ENCODE assay signal across 25 cellular contexts in genomic region chr11:119645018-119645417, GRCh38.
DNase-seq lines count a peak whose midpoint lies in the region; ATAC-seq, FAIRE-seq and TF ChIP-seq lines count a peak whose summit lies in the region.
"Had no signal": no experiment of that assay in that cellular context is flagged by ENCODE, and none has a peak within 500 bp of the region (broad histone marks: within the 10 kb centered on the region; RNA-seq: fewer than 3 reads in every experiment).

No MANE protein-coding gene starts in this region.

- H4K5ac ChIP-seq in H1 (ENCODE audit: insufficient read length, low read depth, low read length), result no peak overlapping the region

- no peaks in the 10 kb centered on the region for H3K79me1 ChIP-seq in H1 (ENCODE audit: low read depth, low read length)

- H3K23me2 ChIP-seq in H1 (ENCODE audit: low read depth, low read length), result peaks cover 3% of the 10 kb centered on the region; the same call in 1 of the 2 replicates

- no peak overlapping the region for H2BK20ac ChIP-seq in H1 (ENCODE audit: low read length)

- POLR2A ChIA-PET in H1 (lab: Charles Lee; ENCODE audit: partially characterized antibody), result no interaction called here

- peak overlapping the region; percentile 71; the same call in 1 of the 2 replicates for H2BK5ac ChIP-seq in H1 (ENCODE audit: low read depth, low read length)

- peaks cover 17% of the 10 kb centered on the region for H3K27me3 Mint-ChIP-seq in neural progenitor cell (ENCODE audit: insufficient read depth, low read depth)

- no peak overlapping the region for H3K4me3 Mint-ChIP-seq in neural progenitor cell
- H3K4me3 Mint-ChIP-seq: B cell; CD4-positive, CD25-positive, alpha-beta regulatory T cell; CD8-positive, alpha-beta T cell had no signal

- TF ChIP-seq POLR2A in H1 (IDR thresholded peaks at IDR 0.05; ENCODE audit: control extremely low read depth in 1 of 2, low read depth in 2 of 2, low read length in 2 of 2), result no peak

- H3K4me1 ChIP-seq in H1 (replicated peaks in 1 of 4; ENCODE audit: control insufficient read depth in 3 of 4, insufficient read depth in 4 of 4, low read length in 3 of 4), result peaks cover 0 to 5% (median 0%) of the 10 kb centered on the region in 4 experiments; a peak in 4 of 7 replicates
- H3K4me1 ChIP-seq in liver (ENCODE audit: control insufficient read depth in 4 of 4, insufficient read depth in 4 of 4, low read length in 3 of 4), result peaks cover 0 to 11% (median 7%) of the 10 kb centered on the region in 4 donors
- H3K4me1 ChIP-seq in neural progenitor cell, result peaks cover 9% of the 10 kb centered on the region
- H3K4me1 ChIP-seq: BLaER1, Caco-2 had no signal

- intact Hi-C loops in Right ventricle myocardium inferior (cut with DNase I), result no loop called here
- intact Hi-C loops in left cardiac atrium (cut with DNase I), result no loop called here

- H3K27me3 ChIP-seq in H1 (replicated peaks in 1 of 4; ENCODE audit: control insufficient read depth in 3 of 4, extremely low read depth in 1 of 4, insufficient read depth in 3 of 4, low read length in 3 of 4) (no peaks in the 10 kb centered on the region; a peak in 1 of 7 replicates), liver (ENCODE audit: control insufficient read depth in 4 of 4, insufficient read depth in 4 of 4, low read length in 3 of 4) (no peaks in the 10 kb centered on the region), neural progenitor cell (no peaks in the 10 kb centered on the region)
- H3K27me3 ChIP-seq: BLaER1 had no signal

- peak overlapping the region; percentile 87 for H3K27ac Mint-ChIP-seq in neural progenitor cell
- H3K27ac Mint-ChIP-seq: B cell; CD4-positive, CD25-positive, alpha-beta regulatory T cell; CD8-positive, alpha-beta T cell had no signal

- CTCF ChIA-PET in H1 (lab: Charles Lee; ENCODE audit: partially characterized antibody), result interaction anchor here (0.8 to 19.1 kb wide), 12 partner anchors 11 to 464 kb away, joined by 3 to 245 read pairs (median 5); no protein-coding TSS in a partner anchor

- no peak for TF ChIP-seq EP300 in H1 (IDR thresholded peaks at IDR 0.05; ENCODE audit: borderline replicate concordance in 1 of 2, low read depth in 2 of 2, low read length in 2 of 2)

- H3K56ac ChIP-seq in H1 (replicated peaks; ENCODE audit: insufficient read length, low read depth, low read length), result no peak overlapping the region

- H3F3A ChIP-seq in neural progenitor cell (ENCODE audit: low read depth), result no peaks in the 10 kb centered on the region

- H4K8ac ChIP-seq in H1 (ENCODE audit: extremely low read depth, insufficient read depth, low read length), result no peak overlapping the region

- H2AK5ac ChIP-seq in H1 (ENCODE audit: low read depth, low read length), result no peak overlapping the region; the same call in 1 of the 2 replicates

- H4K91ac ChIP-seq in H1 (replicated peaks; ENCODE audit: insufficient read length, low read length), result peak overlapping the region; percentile 42

- H3K79me2 ChIP-seq in H1 (ENCODE audit: control insufficient read depth in 1 of 2, insufficient read depth in 2 of 2, low read length in 2 of 2) (no peaks in the 10 kb centered on the region), neural progenitor cell (ENCODE audit: low read depth) (no peaks in the 10 kb centered on the region)

- TF ChIP-seq RAD21 in H1 (IDR thresholded peaks at IDR 0.05 in 1 of 2, conservative IDR thresholded peaks at IDR 0.05 in 1 of 2; ENCODE audit: low read depth in 2 of 2, low read length in 2 of 2) (no peak), liver (IDR thresholded peaks at IDR 0.05) (no peak)

- H3K9me3 Mint-ChIP-seq in neural progenitor cell, result no peaks in the 10 kb centered on the region
- H3K9me3 Mint-ChIP-seq: CD4-positive, CD25-positive, alpha-beta regulatory T cell; CD8-positive, alpha-beta T cell had no signal

- H2BK120ac ChIP-seq in H1 (replicated peaks; ENCODE audit: low read depth, low read length), result no peak overlapping the region

- no peak overlapping the region for H3K4ac ChIP-seq in H1 (replicated peaks; ENCODE audit: insufficient read length, low read depth, low read length)

- H3K23ac ChIP-seq in H1 (ENCODE audit: insufficient read length), result no peak overlapping the region

- no peak overlapping the region for H3K14ac ChIP-seq in H1 (ENCODE audit: insufficient read length)

- H2BK12ac ChIP-seq in H1 (ENCODE audit: low read depth, low read length), result no peak overlapping the region

- H2BK15ac ChIP-seq in H1 (ENCODE audit: low read length), result no peak overlapping the region

- H3K36me3 Mint-ChIP-seq in neural progenitor cell, result no peaks in the 10 kb centered on the region
- H3K36me3 Mint-ChIP-seq: CD4-positive, CD25-positive, alpha-beta regulatory T cell; CD8-positive, alpha-beta T cell had no signal

- H3K18ac ChIP-seq in H1 (ENCODE audit: extremely low read depth, low read length), result no peak overlapping the region; the same call in 1 of the 2 replicates

- no peak overlapping the region for H3K9ac ChIP-seq in H1 (replicated peaks in 1 of 4; ENCODE audit: extremely low read depth in 1 of 4, low read depth in 3 of 4, low read length in 3 of 4)
- H3K9ac ChIP-seq in liver (ENCODE audit: low read depth in 1 of 2, low read length in 2 of 2), result no peak overlapping the region
- H3K9ac ChIP-seq in neural progenitor cell, result no peak overlapping the region
- H3K9ac ChIP-seq: BLaER1 had no signal

- ATAC-seq in Right ventricle myocardium inferior, result no peak
- no peak for ATAC-seq in left cardiac atrium
- no peak for ATAC-seq in HG02884 (IDR thresholded peaks at IDR 0.05; ENCODE audit: unreplicated experiment)
- ATAC-seq in GM21515 (IDR thresholded peaks at IDR 0.05; ENCODE audit: unreplicated experiment), result no peak
- ATAC-seq in omental fat pad (ENCODE audit: low FRiP score), result no peak
- ATAC-seq: CD8-positive, alpha-beta T cell; GM12878 had no signal

- no peaks in the 10 kb centered on the region for H3K9me3 ChIP-seq in H1 (ENCODE audit: insufficient read depth in 2 of 2, low read depth in 1 of 2, low read length in 1 of 2)
- H3K9me3 ChIP-seq in liver (ENCODE audit: control insufficient read depth in 4 of 4, low read length in 3 of 4), result no peaks in the 10 kb centered on the region
- H3K9me3 ChIP-seq in neural progenitor cell (ENCODE audit: low read depth), result no peaks in the 10 kb centered on the region
- H3K9me3 ChIP-seq: BLaER1, Caco-2 had no signal

- H2AFZ ChIP-seq in H1 (ENCODE audit: low read length) (no peak overlapping the region), neural progenitor cell (replicated peaks) (no peak overlapping the region)

- H3K4me1 Mint-ChIP-seq in neural progenitor cell, result peaks cover 38% of the 10 kb centered on the region
- H3K4me1 Mint-ChIP-seq: B cell; CD4-positive, CD25-positive, alpha-beta regulatory T cell had no signal

- TF ChIP-seq CTCF in H1 (IDR thresholded peaks at IDR 0.05; ENCODE audit: control extremely low read depth in 1 of 3, insufficient read depth in 1 of 3, low read depth in 1 of 3, low read length in 3 of 3) (no peak), liver (IDR thresholded peaks at IDR 0.05; ENCODE audit: low read depth, low read length, missing input control) (no peak), neural progenitor cell (IDR thresholded peaks at IDR 0.05) (no peak), omental fat pad (IDR thresholded peaks at IDR 0.05) (no peak)

- no peak overlapping the region for H3K4me3 ChIP-seq in H1 (ENCODE audit: extremely low read depth in 1 of 4, insufficient read depth in 2 of 4, low read depth in 3 of 4, low read length in 4 of 4)
- no peak overlapping the region for H3K4me3 ChIP-seq in liver (ENCODE audit: low read depth in 1 of 3, low read length in 3 of 3)
- H3K4me3 ChIP-seq in neural progenitor cell, result no peak overlapping the region
- H3K4me3 ChIP-seq: BLaER1, GM12878 had no signal

- no peak overlapping the region for H3K4me2 ChIP-seq in H1 (ENCODE audit: insufficient read depth in 1 of 2, low read depth in 2 of 2, low read length in 2 of 2)
- no peak overlapping the region for H3K4me2 ChIP-seq in neural progenitor cell
- H3K4me2 ChIP-seq: BLaER1 had no signal

- H4K20me1 ChIP-seq in H1 (replicated peaks in 1 of 2; ENCODE audit: control insufficient read depth in 1 of 2, insufficient read depth in 2 of 2, low read length in 2 of 2), result no peaks in the 10 kb centered on the region
- no peaks in the 10 kb centered on the region for H4K20me1 ChIP-seq in neural progenitor cell (ENCODE audit: low read depth)
- H4K20me1 ChIP-seq: BLaER1 had no signal

- DNase-seq in Right ventricle myocardium inferior (ENCODE audit: missing footprints) (peak; percentile 45), left cardiac atrium (no peak), H1 (ENCODE audit: low read depth in 1 of 2, low spot score in 2 of 2) (no peak), neural progenitor cell (ENCODE audit: low spot score) (no peak), omental fat pad (ENCODE audit: low spot score) (no peak)
- DNase-seq: Caco-2; CD4-positive, CD25-positive, alpha-beta regulatory T cell; CD8-positive, alpha-beta T cell; DMS 273 treated with DMSO at 0.1 percent for 48 hours; DMS79; EL; GDM1; GOT3; H7; HCEC 1CT had no signal

- no peaks in the 10 kb centered on the region for H3K36me3 ChIP-seq in H1 (ENCODE audit: control insufficient read depth in 2 of 4, insufficient read depth in 4 of 4, low read length in 3 of 4)
- no peaks in the 10 kb centered on the region for H3K36me3 ChIP-seq in liver (ENCODE audit: control insufficient read depth in 4 of 4, insufficient read depth in 3 of 4, low read depth in 1 of 4, low read length in 3 of 4)
- no peaks in the 10 kb centered on the region for H3K36me3 ChIP-seq in neural progenitor cell
- H3K36me3 ChIP-seq: BLaER1 had no signal

- FAIRE-seq in H1 (lab: Jason Lieb, UNC), result no peak
- FAIRE-seq: A204.1, GM12878, GM19239 had no signal

- H3K27ac ChIP-seq in H1 (ENCODE audit: low read depth, low read length) (no peak overlapping the region), liver (ENCODE audit: low read depth in 1 of 2, low read length in 2 of 2) (no peak overlapping the region), neural progenitor cell (no peak overlapping the region)
- H3K27ac ChIP-seq: 22Rv1, BLaER1, C4-2B had no signal

- 91% methylated on average over 5 of the region's 5 CpGs; no CpG with 5 or more reads in 1 of the 2 experiments for WGBS in H1 (ENCODE audit: extremely low coverage in 1 of 2, insufficient coverage in 1 of 2, insufficient read length in 1 of 2, insufficient replicate concordance in 2 of 2, low coverage in 1 of 2, low lambda C conversion rate in 2 of 2, missing lambda C conversion rate in 1 of 2), 2 experiments
- 52% methylated on average over 5 of the region's 5 CpGs for WGBS in liver

TF ChIP-seq in H1, 55 proteins besides CTCF, POLR2A, EP300 and RAD21:
- no peak for TF ChIP-seq CHD2 (IDR thresholded peaks at IDR 0.05; ENCODE audit: low read length)
- TF ChIP-seq KDM1A (IDR thresholded peaks at IDR 0.05; ENCODE audit: borderline replicate concordance, low read length), result no peak

TF ChIP-seq in liver, 16 proteins besides CTCF, POLR2A, EP300 and RAD21:
- TF ChIP-seq RXRA (IDR thresholded peaks at IDR 0.05), result peak; percentile 62 to 84
- TF ChIP-seq SP1 (IDR thresholded peaks at IDR 0.05), result peak; percentile 64
- TF ChIP-seq HNF4A (conservative IDR thresholded peaks at IDR 0.05), result peak; percentile 47 to 73
- TF ChIP-seq YY1 (IDR thresholded peaks at IDR 0.05), result no peak
